In genomic region chr1:85202864-85203255, GRCh38 we compare ENCODE assay signal across 20 cellular contexts. TPM values are rescaled to one million over a fixed set of nuclear protein-coding genes. Genes with fewer than 3 reads are reported as not detected.
DNase-seq lines count a peak whose midpoint lies in the region; ATAC-seq and TF ChIP-seq lines count a peak whose summit lies in the region.
"Had no signal": no experiment of that assay in that cellular context is flagged by ENCODE, and none has a peak within 500 bp of the region (broad histone marks: within the 10 kb centered on the region; RNA-seq: fewer than 3 reads in every experiment).

No MANE protein-coding gene starts in this region.

- CTCF ChIA-PET in T-cell (lab: Charles Lee) = interaction anchor here (0.6 to 2.0 kb wide), 4 partner anchors 258 to 1281 kb away, joined by 3 to 9 read pairs (median 4); no protein-coding TSS in a partner anchor

- H3K4me1 Mint-ChIP-seq in T-cell = peaks cover 30 to 35% (median 31%) of the 10 kb centered on the region in 3 donors
- H3K4me1 Mint-ChIP-seq in type B pancreatic cell (ENCODE audit: unreplicated experiment) = peaks cover 11% of the 10 kb centered on the region

- H3K9me3 ChIP-seq in left ventricle myocardium inferior (replicated peaks) (no peaks in the 10 kb centered on the region), muscle layer of colon (ENCODE audit: low read length) (no peaks in the 10 kb centered on the region)
- H3K9me3 ChIP-seq: neutrophil, right atrium auricular region, tibial nerve had no signal

- no peaks in the 10 kb centered on the region for H3K9me3 Mint-ChIP-seq in T-cell
- H3K9me3 Mint-ChIP-seq in type B pancreatic cell = no peaks in the 10 kb centered on the region

- H3K4me1 ChIP-seq in left ventricle myocardium inferior (peaks cover 35% of the 10 kb centered on the region), muscle layer of colon (ENCODE audit: insufficient read depth, low read length) (peaks cover 7% of the 10 kb centered on the region)
- H3K4me1 ChIP-seq: right atrium auricular region had no signal

- no peak for TF ChIP-seq CTCF in left ventricle myocardium inferior (IDR thresholded peaks at IDR 0.05; ENCODE audit: borderline replicate concordance)
- TF ChIP-seq CTCF in type B pancreatic cell (conservative IDR thresholded peaks at IDR 0.05) = no peak

- POLR2A ChIA-PET in T-cell (lab: Charles Lee) = no interaction called here

- peaks cover 55% of the 10 kb centered on the region for H3K27me3 ChIP-seq in left ventricle myocardium inferior (ENCODE audit: low read depth)
- H3K27me3 ChIP-seq in muscle layer of colon (ENCODE audit: control insufficient read depth in 1 of 2, insufficient read depth in 2 of 2, low read length in 2 of 2) = no peaks in the 10 kb centered on the region
- H3K27me3 ChIP-seq: right atrium auricular region, tibial nerve had no signal

- peak overlapping the region; percentile 98 for H3K27ac ChIP-seq in left ventricle myocardium inferior (replicated peaks)
- H3K27ac ChIP-seq in muscle layer of colon (ENCODE audit: low read depth, low read length) = peak overlapping the region; percentile 99
- H3K27ac ChIP-seq: neutrophil had no signal

- no peak overlapping the region for H3K9ac ChIP-seq in muscle layer of colon (ENCODE audit: low read length)

- DNase-seq in left ventricle myocardium inferior (no peak), left ventricle myocardium superior (no peak), T-cell (no peak), type B pancreatic cell (ENCODE audit: extremely low spot score, unreplicated experiment) (no peak), UCSD-AML1 (lab: John Stamatoyannopoulos, UW; ENCODE audit: unreplicated experiment) (no peak), NCI-H748 treated with DMSO at 0.1 percent for 48 hours (lab: John Stamatoyannopoulos, UW) (no peak), RPMI8226 (no peak)
- DNase-seq: activated CD4-positive, alpha-beta T cell treated with anti-CD3 and anti-CD28 coated beads for 4 hours; activated effector memory CD4-positive, alpha-beta T cell treated with anti-CD3 and anti-CD28 coated beads, Interleukin-2, amount 50 U/mL, for 16 hours; CD4-positive, CD25-positive, alpha-beta regulatory T cell; HCEC 1CT; hippocampal formation; kidney; NCI-H1092; NCI-H2171; NCI-H69 had no signal

- peak overlapping the region; percentile 86 for H3K4me3 ChIP-seq in left ventricle myocardium inferior
- peak overlapping the region; percentile 81 to 99 for H3K4me3 ChIP-seq in muscle layer of colon (ENCODE audit: low read depth in 1 of 2, low read length in 2 of 2)

- H3K4me3 Mint-ChIP-seq in T-cell (no peak overlapping the region), type B pancreatic cell (peak overlapping the region; percentile 61)

- intact Hi-C loops in left ventricle myocardium inferior (cut with micrococcal nuclease) (no loop called here), left ventricle myocardium superior (cut with micrococcal nuclease) (no loop called here)

- H3K36me3 ChIP-seq in left ventricle myocardium inferior = no peaks in the 10 kb centered on the region
- H3K36me3 ChIP-seq in muscle layer of colon (ENCODE audit: insufficient read depth, low read length) = no peaks in the 10 kb centered on the region
- H3K36me3 ChIP-seq: neutrophil, right atrium auricular region, tibial nerve had no signal

- H3K27me3 Mint-ChIP-seq in T-cell = peaks cover 4 to 22% of the 10 kb centered on the region in 2 donors
- peaks cover 11% of the 10 kb centered on the region for H3K27me3 Mint-ChIP-seq in type B pancreatic cell

- H3K36me3 Mint-ChIP-seq in T-cell (peaks cover 2% of the 10 kb centered on the region), type B pancreatic cell (no peaks in the 10 kb centered on the region)
- H3K36me3 Mint-ChIP-seq: CD4-positive, CD25-positive, alpha-beta regulatory T cell had no signal

- H3K27ac Mint-ChIP-seq in T-cell = peak overlapping the region; percentile 22 to 36
- no peak overlapping the region for H3K27ac Mint-ChIP-seq in type B pancreatic cell

- no peak for ATAC-seq in left ventricle myocardium superior
- ATAC-seq in T-cell (replicated peaks in 1 of 4) = no peak

RNA-seq across cellular contexts. Expression of gene SYDE2, which starts 2.0 kb away (rescaled TPM):
- total RNA-seq in left ventricle myocardium inferior = 21.4 TPM
- 23.0 TPM for total RNA-seq in left ventricle myocardium superior
- 1 to 10 TPM; 4.5 to 9.2 (median 5.8) TPM for total RNA-seq in T-cell
- total RNA-seq in type B pancreatic cell (ENCODE audit: low replicate concordance) = 9.4 and 10.3 TPM in 2 replicates

RNA-seq across cellular contexts. Expression of gene C1orf52, which starts 56.6 kb away (rescaled TPM):
- total RNA-seq in left ventricle myocardium inferior = 18.5 TPM
- 18.7 TPM for total RNA-seq in left ventricle myocardium superior
- total RNA-seq in T-cell = 10 to 100 TPM; 29.8 to 48.6 (median 39.3) TPM
- total RNA-seq in type B pancreatic cell (ENCODE audit: low replicate concordance) = 24.9 and 31.2 TPM in 2 replicates
